ENCODE assay signal across 20 cellular contexts in the genomic region with DNA sequence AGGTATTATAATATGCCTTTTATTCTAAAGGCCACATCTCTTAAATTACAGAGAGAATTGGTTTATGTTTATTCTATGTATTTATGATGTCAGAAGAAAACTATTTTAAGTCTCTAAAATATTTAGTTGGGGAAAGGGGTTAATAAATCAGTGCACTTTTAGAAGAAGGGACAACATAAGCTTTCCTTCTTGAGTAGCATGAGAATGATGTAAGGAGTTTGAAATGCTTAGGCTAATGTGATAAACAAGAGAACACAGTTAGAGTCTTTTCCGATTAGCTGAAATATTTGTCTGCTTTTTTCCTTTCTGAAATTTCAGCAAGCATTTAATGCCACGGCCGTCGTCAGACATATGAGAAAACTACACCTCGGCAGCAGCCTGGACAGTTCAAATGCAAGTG.
"Had no signal": no experiment of that assay in that cellular context is flagged by ENCODE, and none has a peak within 500 bp of the region (broad histone marks: within the 10 kb centered on the region; RNA-seq: fewer than 3 reads in every experiment).

No MANE protein-coding gene starts in this region.

- H3K4me1 Mint-ChIP-seq: activated B cell treated with CpG ODN at 0.5 μM for 24 hours; stimulated activated naive B cell treated with anti-CD40 and anti-IgM and Interleukin-4, amounts not matched to agents 10 μg/mL and 1 μg/mL and 100 μg/mL, for 72 hours had no signal

- H3K9me3 ChIP-seq: body of pancreas, gastrocnemius medialis, heart left ventricle, sigmoid colon, spleen, thoracic aorta had no signal

- H3K27me3 Mint-ChIP-seq: activated B cell treated with CpG ODN at 0.5 μM for 24 hours; activated CD4-positive, alpha-beta memory T cell treated with anti-CD3 and anti-CD28 coated beads for 36 hours; activated naive CD8-positive, alpha-beta T cell; stimulated activated naive B cell treated with anti-CD40 and anti-IgM and Interleukin-4, amounts not matched to agents 10 μg/mL and 1 μg/mL and 100 μg/mL, for 72 hours had no signal

- DNase-seq: activated B cell treated with CpG ODN at 0.5 μM for 24 hours; activated CD4-positive, alpha-beta memory T cell treated with anti-CD3 and anti-CD28 coated beads for 36 hours; activated CD4-positive, alpha-beta T cell treated with anti-CD3 and anti-CD28 coated beads for 4 hours; activated T-cell treated with anti-CD3 and anti-CD28 coated beads for 4 hours; amygdala; body of pancreas; gastrocnemius medialis; heart left ventricle; immature natural killer cell; mesendoderm; natural killer cell; nucleus accumbens; sigmoid colon; stimulated activated naive B cell treated with anti-CD40 and anti-IgM and Interleukin-4, amounts not matched to agents 10 μg/mL and 1 μg/mL and 100 μg/mL, for 72 hours; T-helper 1 cell; T-helper 9 cell had no signal

- FAIRE-seq: colon had no signal

- H3K36me3 Mint-ChIP-seq: natural killer cell had no signal

- H3K27me3 ChIP-seq: body of pancreas, gastrocnemius medialis, heart left ventricle, sigmoid colon, spleen had no signal

- H3K4me1 ChIP-seq: body of pancreas, gastrocnemius medialis, spleen had no signal

- H3K4me3 ChIP-seq: body of pancreas, gastrocnemius medialis, heart left ventricle, sigmoid colon, spleen, thoracic aorta had no signal

- H3K4me3 Mint-ChIP-seq: activated B cell treated with CpG ODN at 0.5 μM for 24 hours; activated CD4-positive, alpha-beta memory T cell treated with anti-CD3 and anti-CD28 coated beads for 36 hours; activated naive CD8-positive, alpha-beta T cell; immature natural killer cell; natural killer cell; stimulated activated naive B cell treated with anti-CD40 and anti-IgM and Interleukin-4, amounts not matched to agents 10 μg/mL and 1 μg/mL and 100 μg/mL, for 72 hours had no signal

- H3K9me3 Mint-ChIP-seq: activated B cell treated with CpG ODN at 0.5 μM for 24 hours; activated CD4-positive, alpha-beta memory T cell treated with anti-CD3 and anti-CD28 coated beads for 36 hours; immature natural killer cell; natural killer cell had no signal

- H3K27ac Mint-ChIP-seq: activated B cell treated with CpG ODN at 0.5 μM for 24 hours; activated CD4-positive, alpha-beta memory T cell treated with anti-CD3 and anti-CD28 coated beads for 36 hours; activated naive CD8-positive, alpha-beta T cell; immature natural killer cell; stimulated activated naive B cell treated with anti-CD40 and anti-IgM and Interleukin-4, amounts not matched to agents 10 μg/mL and 1 μg/mL and 100 μg/mL, for 72 hours had no signal

- H3K36me3 ChIP-seq: gastrocnemius medialis had no signal

- H3K27ac ChIP-seq: body of pancreas, gastrocnemius medialis, heart left ventricle, spleen, thoracic aorta had no signal
